In genomic region chr6:75268988-75269354, GRCh38 we compare ENCODE assay signal across 26 cellular contexts. TPM values are rescaled to one million over a fixed set of nuclear protein-coding genes. Genes with fewer than 3 reads are reported as not detected.
DNase-seq lines count a peak whose midpoint lies in the region; ATAC-seq, FAIRE-seq and TF ChIP-seq lines count a peak whose summit lies in the region.
"Had no signal": no experiment of that assay in that cellular context is flagged by ENCODE, and none has a peak within 500 bp of the region (broad histone marks: within the 10 kb centered on the region; RNA-seq: fewer than 3 reads in every experiment).

No MANE protein-coding gene starts in this region.

- peaks cover 77% of the 10 kb centered on the region for H3K79me2 ChIP-seq in GM12878 (ENCODE audit: control insufficient read depth, insufficient read depth, low read length)

- no peak for TF ChIP-seq EP300 in GM12878 (IDR thresholded peaks at IDR 0.05; ENCODE audit: borderline replicate concordance in 1 of 2, control insufficient read depth in 1 of 2, low read depth in 2 of 2, low read length in 2 of 2)

- H3K27ac Mint-ChIP-seq in activated CD4-positive, alpha-beta T cell treated with anti-CD3 and anti-CD28 coated beads for 36 hours = peak overlapping the region; percentile 75
- H3K27ac Mint-ChIP-seq in natural killer cell treated with Interleukin-12 subunit alpha and Interleukin-12 subunit beta and Interleukin-15 and Interleukin-18, amount 100 ng/mL, for 72 hours = peak overlapping the region; percentile 18 to 67
- H3K27ac Mint-ChIP-seq: stimulated activated naive B cell treated with anti-CD40 and anti-IgM and Interleukin-4, amounts not matched to agents 10 μg/mL and 1 μg/mL and 100 μg/mL, for 72 hours had no signal

- no peaks in the 10 kb centered on the region for H3K4me1 ChIP-seq in GM12878 (ENCODE audit: control insufficient read depth, insufficient read depth, low read length)
- H3K4me1 ChIP-seq in aorta (ENCODE audit: control insufficient read depth in 1 of 2, insufficient read depth in 2 of 2, low read length in 2 of 2) = peaks cover 0 to 7% of the 10 kb centered on the region in 2 donors
- peaks cover 4% of the 10 kb centered on the region for H3K4me1 ChIP-seq in right cardiac atrium (ENCODE audit: control insufficient read depth, insufficient read depth, low read length)
- H3K4me1 ChIP-seq: colonic mucosa had no signal

- H3K9me3 Mint-ChIP-seq in activated CD4-positive, alpha-beta T cell treated with anti-CD3 and anti-CD28 coated beads for 36 hours (ENCODE audit: low read depth) = no peaks in the 10 kb centered on the region
- H3K9me3 Mint-ChIP-seq in natural killer cell treated with Interleukin-12 subunit alpha and Interleukin-12 subunit beta and Interleukin-15 and Interleukin-18, amount 100 ng/mL, for 72 hours = no peaks in the 10 kb centered on the region

- 0 out of 2 replicates have a peak overlapping the region, but pooled peaks have one; percentile 10 for H3K4me2 ChIP-seq in GM12878 (ENCODE audit: control insufficient read depth, insufficient read depth)

- H3K4me3 ChIP-seq in GM12878 (no peak overlapping the region), aorta (ENCODE audit: low read length in 2 of 2) (no peak overlapping the region), right cardiac atrium (ENCODE audit: low read length) (no peak overlapping the region)
- H3K4me3 ChIP-seq: colonic mucosa, gastroesophageal sphincter, lower lobe of right lung, MG63, thoracic aorta had no signal

- no peaks in the 10 kb centered on the region for H4K20me1 ChIP-seq in GM12878 (ENCODE audit: control insufficient read depth, insufficient read depth)

- H3K27me3 ChIP-seq in GM12878 (replicated peaks in 1 of 2; ENCODE audit: control insufficient read depth in 2 of 2, insufficient read depth in 2 of 2, low read length in 1 of 2) = no peaks in the 10 kb centered on the region
- H3K27me3 ChIP-seq in aorta (ENCODE audit: control insufficient read depth in 1 of 2, insufficient read depth in 2 of 2, low read length in 1 of 2) = no peaks in the 10 kb centered on the region
- H3K27me3 ChIP-seq in right cardiac atrium (ENCODE audit: control insufficient read depth, insufficient read depth) = no peaks in the 10 kb centered on the region
- H3K27me3 ChIP-seq: brain microvascular endothelial cell, colonic mucosa, gastroesophageal sphincter, MG63 had no signal

- RAD21 ChIA-PET in GM12878 (lab: Charles Lee; ENCODE audit: unreplicated experiment) = interaction anchor here (1.2 to 9.2 kb wide), 4 partner anchors 13 to 32 kb away, joined by 3 to 142 read pairs (median 34); partner anchors contain the start of gene TMEM30A

- SMC1A ChIA-PET in GM12878 (lab: Charles Lee; ENCODE audit: uncharacterized antibody, unreplicated experiment) = interaction anchor here (1.0 to 8.5 kb wide), 8 partner anchors 13 to 277 kb away, joined by 3 to 196 read pairs (median 15); partner anchors contain the start of genes FILIP1 and TMEM30A

- TF ChIP-seq POLR2A in GM12878 (IDR thresholded peaks at IDR 0.05; ENCODE audit: low read depth, low read length) = no peak

- POLR2A ChIA-PET in activated CD4-positive, alpha-beta T cell treated with anti-CD3 and anti-CD28 coated beads for 36 hours (lab: Charles Lee) = no interaction called here
- POLR2A ChIA-PET in GM12878 (lab: Charles Lee) = interaction anchor here (1.2 to 2.0 kb wide), 4 partner anchors 11 to 28 kb away, joined by 3 to 11 read pairs (median 10); partner anchors contain the start of gene TMEM30A

- in situ Hi-C loops in GM12878 (cut with MboI) = no loop called here

- H3K27me3 Mint-ChIP-seq in activated CD4-positive, alpha-beta T cell treated with anti-CD3 and anti-CD28 coated beads for 36 hours = no peaks in the 10 kb centered on the region
- H3K27me3 Mint-ChIP-seq in natural killer cell treated with Interleukin-12 subunit alpha and Interleukin-12 subunit beta and Interleukin-15 and Interleukin-18, amount 100 ng/mL, for 72 hours = no peaks in the 10 kb centered on the region
- H3K27me3 Mint-ChIP-seq: stimulated activated naive B cell treated with anti-CD40 and anti-IgM and Interleukin-4, amounts not matched to agents 10 μg/mL and 1 μg/mL and 100 μg/mL, for 72 hours had no signal

- H3K9ac ChIP-seq in GM12878 (ENCODE audit: control insufficient read depth, insufficient read depth, low read length) = no peak overlapping the region

- intact Hi-C loops in activated CD4-positive, alpha-beta T cell treated with anti-CD3 and anti-CD28 coated beads for 36 hours (cut with DNase I, micrococcal nuclease) = no loop called here
- intact Hi-C loops in GM12878 (cut with micrococcal nuclease; ENCODE audit: unreplicated experiment) (no loop called here), aorta (cut with DNase I) (no loop called here), right cardiac atrium (cut with DNase I) (loop anchor here in 3 of 4 donors (5.0 to 10.0 kb wide), 2 partner anchors 256 to 258 kb away; no protein-coding TSS in a partner anchor)

- H3K4me3 Mint-ChIP-seq in activated CD4-positive, alpha-beta T cell treated with anti-CD3 and anti-CD28 coated beads for 36 hours = no peak overlapping the region
- peak overlapping the region; percentile 55 for H3K4me3 Mint-ChIP-seq in natural killer cell treated with Interleukin-12 subunit alpha and Interleukin-12 subunit beta and Interleukin-15 and Interleukin-18, amount 100 ng/mL, for 72 hours
- H3K4me3 Mint-ChIP-seq: activated T-helper 1 cell treated with anti-CD3 and anti-CD28 coated beads, Interleukin-12 subunit alpha, Interleukin-12 subunit beta, Interleukin-2, Interleukin-4 antibody, amounts not matched to agents 30 ng/mL and 10 ng/mL and 1 ng/mL, durations not matched to agents 14 hours and 24 hours and 36 hours; endodermal cell; stimulated activated naive B cell treated with anti-CD40 and anti-IgM and Interleukin-4, amounts not matched to agents 10 μg/mL and 1 μg/mL and 100 μg/mL, for 72 hours had no signal

- ATAC-seq in activated CD4-positive, alpha-beta T cell treated with anti-CD3 and anti-CD28 coated beads for 36 hours = no peak
- ATAC-seq in GM18868 (IDR thresholded peaks at IDR 0.05; ENCODE audit: unreplicated experiment) (peak; percentile 3), GM12878 (peak; percentile 16), aorta (ENCODE audit: low FRiP score) (no peak), right cardiac atrium (no peak)
- ATAC-seq in natural killer cell treated with Interleukin-12 subunit alpha and Interleukin-12 subunit beta and Interleukin-15 and Interleukin-18, amount 100 ng/mL, for 72 hours = peak; percentile 85 to 95
- ATAC-seq: gastroesophageal sphincter; stimulated activated naive B cell treated with anti-CD40 and anti-IgM and Interleukin-4, amounts not matched to agents 10 μg/mL and 1 μg/mL and 100 μg/mL, for 72 hours had no signal

- H3K36me3 Mint-ChIP-seq in activated CD4-positive, alpha-beta T cell treated with anti-CD3 and anti-CD28 coated beads for 36 hours (ENCODE audit: low read depth) = peaks cover 37% of the 10 kb centered on the region
- H3K36me3 Mint-ChIP-seq in natural killer cell treated with Interleukin-12 subunit alpha and Interleukin-12 subunit beta and Interleukin-15 and Interleukin-18, amount 100 ng/mL, for 72 hours = peaks cover 5% of the 10 kb centered on the region

- CTCF ChIA-PET in activated CD4-positive, alpha-beta T cell treated with anti-CD3 and anti-CD28 coated beads for 36 hours (lab: Charles Lee) = interaction anchor here (1.1 to 3.2 kb wide), 6 partner anchors 10 to 278 kb away, joined by 3 to 29 read pairs (median 13); partner anchors contain the start of gene TMEM30A
- CTCF ChIA-PET in GM12878 (lab: Yijun Ruan, JAX) = interaction anchor here (1.3 to 6.7 kb wide), 8 partner anchors 13 to 258 kb away, joined by 4 to 163 read pairs (median 38); partner anchors contain the start of gene TMEM30A

- FAIRE-seq in GM12878 (lab: Jason Lieb, UNC) = no peak
- FAIRE-seq: RCC 7860 had no signal

- TF ChIP-seq CTCF in GM12878 (IDR thresholded peaks at IDR 0.05 in 2 of 3, conservative IDR thresholded peaks at IDR 0.05 in 1 of 3; ENCODE audit: control insufficient read depth in 2 of 3, extremely low read depth in 1 of 3, insufficient read depth in 1 of 3, low read depth in 3 of 3, low read length in 3 of 3) = no peak

- no peak for DNase-seq in activated CD4-positive, alpha-beta T cell treated with anti-CD3 and anti-CD28 coated beads for 36 hours
- no peak for DNase-seq in activated CD4-positive, alpha-beta T cell treated with anti-CD3 and anti-CD28 coated beads for 4 hours
- DNase-seq in GM12878 (ENCODE audit: low read depth, low spot score) (no peak), COLO829 (ENCODE audit: low spot score) (no peak), aorta (no peak), right cardiac atrium (no peak)
- peak; percentile 63 for DNase-seq in natural killer cell treated with Interleukin-12 subunit alpha and Interleukin-12 subunit beta and Interleukin-15 and Interleukin-18, amount 100 ng/mL, for 72 hours (ENCODE audit: low spot score)
- DNase-seq: brain microvascular endothelial cell; colonic mucosa; DMS79 treated with DMSO at 0.1 percent for 48 hours; endodermal cell; GOT3; hypothalamus; lower lobe of right lung; MG63; NCI-H1436; NCI-H524; stimulated activated CD4-positive, alpha-beta T cell treated with anti-CD3 and anti-CD28 coated beads, Interleukin-2, amount 100 ng/mL, for 24 hours; stimulated activated naive B cell treated with anti-CD40 and anti-IgM and Interleukin-4, amounts not matched to agents 10 μg/mL and 1 μg/mL and 100 μg/mL, for 72 hours; WERI-Rb-1 had no signal

- 98% methylated on average over 4 of the region's 4 CpGs for WGBS in GM12878 (ENCODE audit: insufficient coverage, insufficient replicate concordance, low lambda C conversion rate, missing lambda C conversion rate)
- 84 to 85% methylated on average over 4 of the region's 4 CpGs for WGBS in aorta, 2 donors
- WGBS in right cardiac atrium = 90% methylated on average over 4 of the region's 4 CpGs

- H3K4me1 Mint-ChIP-seq in activated CD4-positive, alpha-beta T cell treated with anti-CD3 and anti-CD28 coated beads for 36 hours = peaks cover 50% of the 10 kb centered on the region
- H3K4me1 Mint-ChIP-seq in natural killer cell treated with Interleukin-12 subunit alpha and Interleukin-12 subunit beta and Interleukin-15 and Interleukin-18, amount 100 ng/mL, for 72 hours (ENCODE audit: low read depth in 2 of 2) = peaks cover 36 to 57% of the 10 kb centered on the region in 2 donors

- H3K9me3 ChIP-seq in GM12878 (replicated peaks; ENCODE audit: control insufficient read depth, insufficient read depth, low read length) (peaks cover 18% of the 10 kb centered on the region), aorta (ENCODE audit: control insufficient read depth, low read length) (peaks cover 2% of the 10 kb centered on the region), right cardiac atrium (ENCODE audit: control insufficient read depth, low read length) (no peaks in the 10 kb centered on the region)
- H3K9me3 ChIP-seq: colonic mucosa, gastroesophageal sphincter, lower lobe of right lung, thoracic aorta had no signal

- H3K36me3 ChIP-seq in GM12878 (ENCODE audit: control insufficient read depth in 2 of 2, insufficient read depth in 2 of 2, low read length in 1 of 2) (peaks cover 7 to 25% of the 10 kb centered on the region in 2 experiments), aorta (ENCODE audit: control insufficient read depth in 1 of 2, insufficient read depth in 2 of 2, low read length in 1 of 2) (peaks cover 0 to 2% of the 10 kb centered on the region in 2 donors)
- H3K36me3 ChIP-seq: colonic mucosa, thoracic aorta had no signal

- TF ChIP-seq RAD21 in GM12878 (IDR thresholded peaks at IDR 0.05; ENCODE audit: insufficient read depth, low read depth, low read length) = no peak

- BruUV-seq in GM12878 (replicated peaks; lab: Mats Ljungman, UMichigan) = no TSS peak

- H3K27ac ChIP-seq in GM12878 (ENCODE audit: control insufficient read depth, insufficient read depth) (no peak overlapping the region; the same call in 1 of the 2 replicates), aorta (ENCODE audit: low read depth in 1 of 2, low read length in 2 of 2) (no peak overlapping the region), right cardiac atrium (ENCODE audit: low read length) (no peak overlapping the region)
- H3K27ac ChIP-seq: 22Rv1, brain microvascular endothelial cell, colonic mucosa, lower lobe of right lung, WERI-Rb-1 had no signal

- H2AFZ ChIP-seq in GM12878 (ENCODE audit: control insufficient read depth, low read depth, low read length) = no peak overlapping the region

RNA-seq across cellular contexts. Expression of gene TMEM30A, which starts 15.6 kb away (rescaled TPM):
- 10 to 100 TPM; 23.4 to 44.3 TPM for total RNA-seq in activated CD4-positive, alpha-beta T cell treated with anti-CD3 and anti-CD28 coated beads for 36 hours
- 169 and 195 TPM in 2 replicates for total RNA-seq in GM12878 (2013; cell fraction: nucleolus; rRNA removed)
- total RNA-seq in GM12878 (2014; rRNA removed) (39.0 and 48.1 TPM in 2 replicates), GM12878 (2014; rRNA removed; fragmentation: Illumina TruSeq; extraction: Trizol) (47.6 and 48.1 TPM in 2 replicates), GM12878 (2021) (58.0 and 62.8 TPM in 2 replicates), aorta (100 to 1,000 TPM; 133 to 164 TPM), right cardiac atrium (10 to 100 TPM; 58.6 to 70.7 (median 65.5) TPM)
- polyA plus RNA-seq in GM12878 (2011; ENCODE audit: low read depth) = 23.3 TPM
- polyA plus RNA-seq in GM12878 (2011; rRNA removed) (43.9 and 69.5 TPM in 2 replicates), GM12878 (2014; fragmentation: Illumina TruSeq; extraction: Trizol) (42.6 and 55.6 TPM in 2 replicates), GM12878 (2014; fragmentation: Nextera tagmentation; extraction: Ambion mirVana) (10 to 100 TPM; 11.9 to 23.1 TPM), GM12878 (2014; rRNA removed) (24.3 and 28.3 TPM in 2 replicates), GM12878 (2016; fragmentation: Nextera tagmentation; extraction: Ambion mirVana) (10 to 100 TPM; 54.4 to 61.6 TPM), aorta (10 to 100 TPM; 66.5 to 80.8 TPM), right cardiac atrium (34.6 TPM)
- polyA plus RNA-seq in GM12878 (2011; cell fraction: cytosol; rRNA removed) = 12.7 and 18.6 TPM in 2 replicates
- polyA plus RNA-seq in GM12878 (2011; cell fraction: nucleus; rRNA removed) = 22.6 and 29.9 TPM in 2 replicates
- polyA plus RNA-seq in GM12878 (2012) = 43.0 and 53.2 TPM in 2 replicates
- 24.1 and 62.2 TPM in 2 replicates for polyA minus RNA-seq in GM12878 (2011; rRNA and poly(A)+ RNA removed)
- polyA minus RNA-seq in GM12878 (2011; cell fraction: cytosol; rRNA and poly(A)+ RNA removed) = 12.4 and 20.5 TPM in 2 replicates
- polyA minus RNA-seq in GM12878 (2011; cell fraction: nucleus; rRNA and poly(A)+ RNA removed) = 16.3 and 21.0 TPM in 2 replicates
- total RNA-seq in natural killer cell treated with Interleukin-12 subunit alpha and Interleukin-12 subunit beta and Interleukin-15 and Interleukin-18, amount 100 ng/mL, for 72 hours = 10 to 100 TPM; 60.6 to 81.4 TPM

RNA-seq across cellular contexts. Expression of gene COX7A2, which starts 25.4 kb away (rescaled TPM):
- 100 to 1,000 TPM; 468 to 520 TPM for total RNA-seq in activated CD4-positive, alpha-beta T cell treated with anti-CD3 and anti-CD28 coated beads for 36 hours
- total RNA-seq in GM12878 (2013; cell fraction: nucleolus; rRNA removed) = 16.2 and 17.4 TPM in 2 replicates
- total RNA-seq in GM12878 (2014; rRNA removed) (199 and 239 TPM in 2 replicates), GM12878 (2014; rRNA removed; fragmentation: Illumina TruSeq; extraction: Trizol) (417 and 432 TPM in 2 replicates), GM12878 (2021) (384 and 403 TPM in 2 replicates), aorta (100 to 1,000 TPM; 199 to 312 TPM), right cardiac atrium (100 to 1,000 TPM; 763 to 921 (median 836) TPM)
- 436 TPM for polyA plus RNA-seq in GM12878 (2011; ENCODE audit: low read depth)
- polyA plus RNA-seq in GM12878 (2011; rRNA removed) (552 and 633 TPM in 2 replicates), GM12878 (2014; fragmentation: Illumina TruSeq; extraction: Trizol) (520 and 635 TPM in 2 replicates), GM12878 (2014; fragmentation: Nextera tagmentation; extraction: Ambion mirVana) (1,000 to 10,000 TPM; 1,615 to 1,834 TPM), GM12878 (2014; rRNA removed) (238 and 276 TPM in 2 replicates), GM12878 (2016; fragmentation: Nextera tagmentation; extraction: Ambion mirVana) (1,000 to 10,000 TPM in 1 of 2 experiments, 100 to 1,000 TPM in 1; 984 to 1,077 TPM), aorta (1,000 to 10,000 TPM in 1 of 2 donors, 100 to 1,000 TPM in 1; 299 to 1,052 TPM), right cardiac atrium (2,071 TPM)
- 192 and 230 TPM in 2 replicates for polyA plus RNA-seq in GM12878 (2011; cell fraction: cytosol; rRNA removed)
- 111 and 240 TPM in 2 replicates for polyA plus RNA-seq in GM12878 (2011; cell fraction: nucleus; rRNA removed)
- 254 and 400 TPM in 2 replicates for polyA plus RNA-seq in GM12878 (2012)
- polyA minus RNA-seq in GM12878 (2011; rRNA and poly(A)+ RNA removed) = 38.3 and 42.0 TPM in 2 replicates
- polyA minus RNA-seq in GM12878 (2011; cell fraction: cytosol; rRNA and poly(A)+ RNA removed) = 19.9 and 26.2 TPM in 2 replicates
- 15.3 and 17.0 TPM in 2 replicates for polyA minus RNA-seq in GM12878 (2011; cell fraction: nucleus; rRNA and poly(A)+ RNA removed)
- total RNA-seq in natural killer cell treated with Interleukin-12 subunit alpha and Interleukin-12 subunit beta and Interleukin-15 and Interleukin-18, amount 100 ng/mL, for 72 hours = 100 to 1,000 TPM; 108 to 521 TPM

Comparison
In these comparisons a context has a peak if more than half of its experiments do, and no peak if none do; other contexts are left out.
1. ATAC-seq: peak in GM18868 (single experiment), GM12878 (single experiment) and natural killer cell treated with Interleukin-12 subunit alpha and Interleukin-12 subunit beta and Interleukin-15 and Interleukin-18, amount 100 ng/mL, for 72 hours (2 of 2); none in activated CD4-positive, alpha-beta T cell treated with anti-CD3 and anti-CD28 coated beads for 36 hours (single experiment), aorta (single experiment) and right cardiac atrium (0 of 2).
2. intact Hi-C loops: an anchor here in right cardiac atrium (5.0 to 10.0 kb wide); none called in activated CD4-positive, alpha-beta T cell treated with anti-CD3 and anti-CD28 coated beads for 36 hours, GM12878 and aorta.